In genomic region chr16:48537275-48537674, GRCh38 we compare ENCODE assay signal across 9 cellular contexts.
A peak's percentile ranks its signal among the peaks of the same experiment; 100 is the strongest.
DNase-seq lines count a peak whose midpoint lies in the region; ATAC-seq and TF ChIP-seq lines count a peak whose summit lies in the region.
"Had no signal": no experiment of that assay in that cellular context is flagged by ENCODE, and none has a peak within 500 bp of the region (broad histone marks: within the 10 kb centered on the region; RNA-seq: fewer than 3 reads in every experiment).

No MANE protein-coding gene starts in this region.

- peak overlapping the region; percentile 37 to 79 (median 59) for H3K9ac ChIP-seq in skeletal muscle tissue (ENCODE audit: low read depth in 1 of 3, low read length in 3 of 3)

- H3K4me1 ChIP-seq in SJCRH30: peaks cover 33% of the 10 kb centered on the region
- H3K4me1 ChIP-seq in skeletal muscle tissue (ENCODE audit: control insufficient read depth in 3 of 3, insufficient read depth in 3 of 3, low read length in 3 of 3): peaks cover 60 to 61% (median 60%) of the 10 kb centered on the region in 3 donors

- no peak overlapping the region for H3K4me3 ChIP-seq in SJCRH30
- H3K4me3 ChIP-seq in skeletal muscle tissue (ENCODE audit: low read length in 3 of 3): peak overlapping the region in 2 of 3 donors; percentile 49

- TF ChIP-seq CTCF in GM13976 (IDR thresholded peaks at IDR 0.05; ENCODE audit: borderline replicate concordance, control extremely low read depth, extremely low read depth, insufficient read depth, missing control alignments): no peak

- no peaks in the 10 kb centered on the region for H3K27me3 ChIP-seq in SJCRH30
- H3K27me3 ChIP-seq in skeletal muscle tissue (ENCODE audit: control insufficient read depth in 3 of 3, insufficient read depth in 3 of 3, low read length in 3 of 3): no peaks in the 10 kb centered on the region

- in situ Hi-C loops in GM13976 (cut with MboI; ENCODE audit: low sequenced_read_pairs, unreplicated experiment): loop anchor here (25.0 kb wide), 1 partner anchor 300 kb away; the partner anchor contains the start of genes ABCC11 and LONP2

- intact Hi-C loops in Right ventricle myocardium superior (cut with DNase I): no loop called here

- H3K27ac ChIP-seq in SJCRH30: peak overlapping the region; percentile 86
- peak overlapping the region; percentile 86 for H3K27ac ChIP-seq in skeletal muscle tissue (ENCODE audit: low read depth, low read length)

- H3K9me3 ChIP-seq in SJCRH30 (replicated peaks) (no peaks in the 10 kb centered on the region), skeletal muscle tissue (ENCODE audit: control insufficient read depth in 3 of 3, low read length in 3 of 3) (no peaks in the 10 kb centered on the region)

- ATAC-seq in Right ventricle myocardium superior (ENCODE audit: poor library complexity): peak; percentile 14
- no peak for ATAC-seq in GM19023 (IDR thresholded peaks at IDR 0.05; ENCODE audit: unreplicated experiment)
- ATAC-seq in GM21423 (IDR thresholded peaks at IDR 0.05; ENCODE audit: unreplicated experiment): no peak

- DNase-seq in GM13976 (ENCODE audit: low spot score) (peak; percentile 36), SJCRH30 (no peak), Right ventricle myocardium superior (peak; percentile 59), NCI-H446 (lab: John Stamatoyannopoulos, UW) (no peak), AG08396 (ENCODE audit: low spot score) (no peak)
- DNase-seq: stimulated activated CD4-positive, alpha-beta T cell treated with anti-CD3 and anti-CD28 coated beads, Interleukin-1b, Interleukin-23, amount 100 ng/mL, for 48 hours had no signal

- H3K36me3 ChIP-seq in SJCRH30: peaks cover 6% of the 10 kb centered on the region; the same call in 1 of the 2 replicates
- H3K36me3 ChIP-seq in skeletal muscle tissue (ENCODE audit: control insufficient read depth in 3 of 3, insufficient read depth in 3 of 3, low read length in 3 of 3): peaks cover 8 to 14% (median 12%) of the 10 kb centered on the region in 3 donors

Comparison
In these comparisons a context has a peak if more than half of its experiments do, and no peak if none do; other contexts are left out.
1. DNase-seq: peak in GM13976 (single experiment) and Right ventricle myocardium superior (single experiment); none in SJCRH30 (0 of 2), NCI-H446 (0 of 2) and AG08396 (single experiment).